1 cellular context compared by ENCODE assay signal in the genomic region with DNA sequence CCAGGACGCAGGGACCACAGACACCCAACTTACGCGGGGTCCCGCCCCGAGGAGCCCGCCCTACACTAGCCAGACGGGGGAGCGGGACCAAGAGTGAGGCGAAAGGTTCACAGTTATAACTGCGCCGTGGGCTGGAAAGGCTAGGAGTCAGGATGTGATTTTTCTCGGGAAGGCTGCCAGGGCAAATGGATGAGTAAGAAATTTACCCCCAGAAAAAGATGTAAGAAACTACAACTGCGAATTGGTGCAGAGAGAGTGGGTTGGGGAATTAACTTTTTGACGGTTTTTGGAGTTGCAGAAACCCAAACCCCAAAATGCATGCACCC.
TF ChIP-seq lines count a peak whose summit lies in the region.

No MANE protein-coding gene starts in this region.

TF ChIP-seq in K562, 482 proteins besides CTCF, POLR2A, EP300 and RAD21:
- TF ChIP-seq, protein P1, sequence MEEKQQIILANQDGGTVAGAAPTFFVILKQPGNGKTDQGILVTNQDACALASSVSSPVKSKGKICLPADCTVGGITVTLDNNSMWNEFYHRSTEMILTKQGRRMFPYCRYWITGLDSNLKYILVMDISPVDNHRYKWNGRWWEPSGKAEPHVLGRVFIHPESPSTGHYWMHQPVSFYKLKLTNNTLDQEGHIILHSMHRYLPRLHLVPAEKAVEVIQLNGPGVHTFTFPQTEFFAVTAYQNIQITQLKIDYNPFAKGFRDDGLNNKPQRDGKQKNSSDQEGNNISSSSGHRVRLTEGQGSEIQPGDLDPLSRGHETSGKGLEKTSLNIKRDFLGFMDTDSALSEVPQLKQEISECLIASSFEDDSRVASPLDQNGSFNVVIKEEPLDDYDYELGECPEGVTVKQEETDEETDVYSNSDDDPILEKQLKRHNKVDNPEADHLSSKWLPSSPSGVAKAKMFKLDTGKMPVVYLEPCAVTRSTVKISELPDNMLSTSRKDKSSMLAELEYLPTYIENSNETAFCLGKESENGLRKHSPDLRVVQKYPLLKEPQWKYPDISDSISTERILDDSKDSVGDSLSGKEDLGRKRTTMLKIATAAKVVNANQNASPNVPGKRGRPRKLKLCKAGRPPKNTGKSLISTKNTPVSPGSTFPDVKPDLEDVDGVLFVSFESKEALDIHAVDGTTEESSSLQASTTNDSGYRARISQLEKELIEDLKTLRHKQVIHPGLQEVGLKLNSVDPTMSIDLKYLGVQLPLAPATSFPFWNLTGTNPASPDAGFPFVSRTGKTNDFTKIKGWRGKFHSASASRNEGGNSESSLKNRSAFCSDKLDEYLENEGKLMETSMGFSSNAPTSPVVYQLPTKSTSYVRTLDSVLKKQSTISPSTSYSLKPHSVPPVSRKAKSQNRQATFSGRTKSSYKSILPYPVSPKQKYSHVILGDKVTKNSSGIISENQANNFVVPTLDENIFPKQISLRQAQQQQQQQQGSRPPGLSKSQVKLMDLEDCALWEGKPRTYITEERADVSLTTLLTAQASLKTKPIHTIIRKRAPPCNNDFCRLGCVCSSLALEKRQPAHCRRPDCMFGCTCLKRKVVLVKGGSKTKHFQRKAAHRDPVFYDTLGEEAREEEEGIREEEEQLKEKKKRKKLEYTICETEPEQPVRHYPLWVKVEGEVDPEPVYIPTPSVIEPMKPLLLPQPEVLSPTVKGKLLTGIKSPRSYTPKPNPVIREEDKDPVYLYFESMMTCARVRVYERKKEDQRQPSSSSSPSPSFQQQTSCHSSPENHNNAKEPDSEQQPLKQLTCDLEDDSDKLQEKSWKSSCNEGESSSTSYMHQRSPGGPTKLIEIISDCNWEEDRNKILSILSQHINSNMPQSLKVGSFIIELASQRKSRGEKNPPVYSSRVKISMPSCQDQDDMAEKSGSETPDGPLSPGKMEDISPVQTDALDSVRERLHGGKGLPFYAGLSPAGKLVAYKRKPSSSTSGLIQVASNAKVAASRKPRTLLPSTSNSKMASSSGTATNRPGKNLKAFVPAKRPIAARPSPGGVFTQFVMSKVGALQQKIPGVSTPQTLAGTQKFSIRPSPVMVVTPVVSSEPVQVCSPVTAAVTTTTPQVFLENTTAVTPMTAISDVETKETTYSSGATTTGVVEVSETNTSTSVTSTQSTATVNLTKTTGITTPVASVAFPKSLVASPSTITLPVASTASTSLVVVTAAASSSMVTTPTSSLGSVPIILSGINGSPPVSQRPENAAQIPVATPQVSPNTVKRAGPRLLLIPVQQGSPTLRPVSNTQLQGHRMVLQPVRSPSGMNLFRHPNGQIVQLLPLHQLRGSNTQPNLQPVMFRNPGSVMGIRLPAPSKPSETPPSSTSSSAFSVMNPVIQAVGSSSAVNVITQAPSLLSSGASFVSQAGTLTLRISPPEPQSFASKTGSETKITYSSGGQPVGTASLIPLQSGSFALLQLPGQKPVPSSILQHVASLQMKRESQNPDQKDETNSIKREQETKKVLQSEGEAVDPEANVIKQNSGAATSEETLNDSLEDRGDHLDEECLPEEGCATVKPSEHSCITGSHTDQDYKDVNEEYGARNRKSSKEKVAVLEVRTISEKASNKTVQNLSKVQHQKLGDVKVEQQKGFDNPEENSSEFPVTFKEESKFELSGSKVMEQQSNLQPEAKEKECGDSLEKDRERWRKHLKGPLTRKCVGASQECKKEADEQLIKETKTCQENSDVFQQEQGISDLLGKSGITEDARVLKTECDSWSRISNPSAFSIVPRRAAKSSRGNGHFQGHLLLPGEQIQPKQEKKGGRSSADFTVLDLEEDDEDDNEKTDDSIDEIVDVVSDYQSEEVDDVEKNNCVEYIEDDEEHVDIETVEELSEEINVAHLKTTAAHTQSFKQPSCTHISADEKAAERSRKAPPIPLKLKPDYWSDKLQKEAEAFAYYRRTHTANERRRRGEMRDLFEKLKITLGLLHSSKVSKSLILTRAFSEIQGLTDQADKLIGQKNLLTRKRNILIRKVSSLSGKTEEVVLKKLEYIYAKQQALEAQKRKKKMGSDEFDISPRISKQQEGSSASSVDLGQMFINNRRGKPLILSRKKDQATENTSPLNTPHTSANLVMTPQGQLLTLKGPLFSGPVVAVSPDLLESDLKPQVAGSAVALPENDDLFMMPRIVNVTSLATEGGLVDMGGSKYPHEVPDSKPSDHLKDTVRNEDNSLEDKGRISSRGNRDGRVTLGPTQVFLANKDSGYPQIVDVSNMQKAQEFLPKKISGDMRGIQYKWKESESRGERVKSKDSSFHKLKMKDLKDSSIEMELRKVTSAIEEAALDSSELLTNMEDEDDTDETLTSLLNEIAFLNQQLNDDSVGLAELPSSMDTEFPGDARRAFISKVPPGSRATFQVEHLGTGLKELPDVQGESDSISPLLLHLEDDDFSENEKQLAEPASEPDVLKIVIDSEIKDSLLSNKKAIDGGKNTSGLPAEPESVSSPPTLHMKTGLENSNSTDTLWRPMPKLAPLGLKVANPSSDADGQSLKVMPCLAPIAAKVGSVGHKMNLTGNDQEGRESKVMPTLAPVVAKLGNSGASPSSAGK (IDR thresholded peaks at IDR 0.05): 0 out of 2 replicates have a peak, but pooled peaks have one; percentile 25
- TF ChIP-seq KLF1 (tag; IDR thresholded peaks at IDR 0.05) (no peak), ZSCAN32 (CRISPR knock-in tag; IDR thresholded peaks at IDR 0.05) (0 out of 2 replicates have a peak, but pooled peaks have one; percentile 9), BHLHE40 (IDR thresholded peaks at IDR 0.05; ENCODE audit: low read length) (no peak), BCOR (IDR thresholded peaks at IDR 0.05) (0 out of 2 replicates have a peak, but pooled peaks have one; percentile 1), ETV1 (tag; conservative IDR thresholded peaks at IDR 0.05; ENCODE audit: low read depth) (0 out of 2 replicates have a peak, but pooled peaks have one; percentile 51)
- TF ChIP-seq, protein P2, sequence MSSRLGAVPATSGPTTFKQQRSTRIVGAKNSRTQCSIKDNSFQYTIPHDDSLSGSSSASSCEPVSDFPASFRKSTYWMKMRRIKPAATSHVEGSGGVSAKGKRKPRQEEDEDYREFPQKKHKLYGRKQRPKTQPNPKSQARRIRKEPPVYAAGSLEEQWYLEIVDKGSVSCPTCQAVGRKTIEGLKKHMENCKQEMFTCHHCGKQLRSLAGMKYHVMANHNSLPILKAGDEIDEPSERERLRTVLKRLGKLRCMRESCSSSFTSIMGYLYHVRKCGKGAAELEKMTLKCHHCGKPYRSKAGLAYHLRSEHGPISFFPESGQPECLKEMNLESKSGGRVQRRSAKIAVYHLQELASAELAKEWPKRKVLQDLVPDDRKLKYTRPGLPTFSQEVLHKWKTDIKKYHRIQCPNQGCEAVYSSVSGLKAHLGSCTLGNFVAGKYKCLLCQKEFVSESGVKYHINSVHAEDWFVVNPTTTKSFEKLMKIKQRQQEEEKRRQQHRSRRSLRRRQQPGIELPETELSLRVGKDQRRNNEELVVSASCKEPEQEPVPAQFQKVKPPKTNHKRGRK (tag; IDR thresholded peaks at IDR 0.05): 0 out of 2 replicates have a peak, but pooled peaks have one; percentile 33
- TF ChIP-seq, protein P3, sequence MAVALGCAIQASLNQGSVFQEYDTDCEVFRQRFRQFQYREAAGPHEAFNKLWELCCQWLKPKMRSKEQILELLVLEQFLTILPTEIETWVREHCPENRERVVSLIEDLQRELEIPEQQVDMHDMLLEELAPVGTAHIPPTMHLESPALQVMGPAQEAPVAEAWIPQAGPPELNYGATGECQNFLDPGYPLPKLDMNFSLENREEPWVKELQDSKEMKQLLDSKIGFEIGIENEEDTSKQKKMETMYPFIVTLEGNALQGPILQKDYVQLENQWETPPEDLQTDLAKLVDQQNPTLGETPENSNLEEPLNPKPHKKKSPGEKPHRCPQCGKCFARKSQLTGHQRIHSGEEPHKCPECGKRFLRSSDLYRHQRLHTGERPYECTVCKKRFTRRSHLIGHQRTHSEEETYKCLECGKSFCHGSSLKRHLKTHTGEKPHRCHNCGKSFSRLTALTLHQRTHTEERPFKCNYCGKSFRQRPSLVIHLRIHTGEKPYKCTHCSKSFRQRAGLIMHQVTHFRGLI (CRISPR knock-in tag; IDR thresholded peaks at IDR 0.05): no peak
